ENCODE assay signal across 8 cellular contexts in genomic region chr3:197960694-197961581, GRCh38. TPM values are rescaled to one million over a fixed set of nuclear protein-coding genes. Genes with fewer than 3 reads are reported as not detected.
DNase-seq lines count a peak whose midpoint lies in the region; FAIRE-seq and TF ChIP-seq lines count a peak whose summit lies in the region.

No MANE protein-coding gene starts in this region.

- H3K79me2 ChIP-seq in keratinocyte (ENCODE audit: control insufficient read depth, insufficient read depth, low read length): no peaks in the 10 kb centered on the region

- no peaks in the 10 kb centered on the region for H3K27me3 ChIP-seq in keratinocyte (ENCODE audit: control insufficient read depth, extremely low read depth, insufficient read depth, low read length)
- no peaks in the 10 kb centered on the region for H3K27me3 ChIP-seq in testis

- H3K4me1 Mint-ChIP-seq in activated naive CD8-positive, alpha-beta T cell treated with anti-CD3 and anti-CD28 coated beads for 36 hours: peaks cover 58% of the 10 kb centered on the region

- H2AFZ ChIP-seq in keratinocyte (ENCODE audit: control insufficient read depth, low read length): peak overlapping the region; percentile 96

- peak overlapping the region; percentile 84 for H3K27ac ChIP-seq in keratinocyte (ENCODE audit: control insufficient read depth, insufficient read depth, low read length)
- H3K27ac ChIP-seq in testis: peak overlapping the region; percentile 78

- peak overlapping the region; percentile 86 for H3K9ac ChIP-seq in keratinocyte (ENCODE audit: control insufficient read depth, extremely low read depth, insufficient read depth, low read length)

- peak overlapping the region; percentile 94 for H3K4me3 Mint-ChIP-seq in activated naive CD8-positive, alpha-beta T cell treated with anti-CD3 and anti-CD28 coated beads for 36 hours

- no peaks in the 10 kb centered on the region for H3K9me1 ChIP-seq in keratinocyte (ENCODE audit: control insufficient read depth, extremely low read depth, insufficient read depth, low read length)

- H3K4me1 ChIP-seq in keratinocyte (ENCODE audit: control insufficient read depth, extremely low read depth, insufficient read depth, low read length) (peaks cover 24% of the 10 kb centered on the region), testis (peaks cover 8% of the 10 kb centered on the region)

- H3K9me3 ChIP-seq in keratinocyte (ENCODE audit: control insufficient read depth, low read depth, low read length) (no peaks in the 10 kb centered on the region), testis (no peaks in the 10 kb centered on the region)

- dilution Hi-C loops in keratinocyte (cut with MboI; ENCODE audit: extremely low pct_ligation_motif_present, low sequenced_read_pairs): no loop called here

- H3K4me3 ChIP-seq in keratinocyte (ENCODE audit: control insufficient read depth in 2 of 3, extremely low read depth in 1 of 3, insufficient read depth in 2 of 3, low read depth in 1 of 3, low read length in 3 of 3) (peak overlapping the region; percentile 50 to 86 (median 83)), testis (peak overlapping the region; percentile 73 to 84)

- FAIRE-seq in keratinocyte (lab: Jason Lieb, UNC) (no peak), HTR-8/SVneo (lab: Jason Lieb, UNC) (no peak)

- H3K4me2 ChIP-seq in keratinocyte (ENCODE audit: control insufficient read depth, extremely low read depth, insufficient read depth, low read depth, low read length): peak overlapping the region; percentile 87

- no peaks in the 10 kb centered on the region for H4K20me1 ChIP-seq in keratinocyte (ENCODE audit: control insufficient read depth, extremely low read depth, insufficient read depth, low read length)

- peaks cover 30% of the 10 kb centered on the region for H3K36me3 Mint-ChIP-seq in activated naive CD8-positive, alpha-beta T cell treated with anti-CD3 and anti-CD28 coated beads for 36 hours

- no peak for TF ChIP-seq POLR2A in testis (IDR thresholded peaks at IDR 0.05)

- no peaks in the 10 kb centered on the region for H3K27me3 Mint-ChIP-seq in activated naive CD8-positive, alpha-beta T cell treated with anti-CD3 and anti-CD28 coated beads for 36 hours

- peaks cover 0 to 5% of the 10 kb centered on the region in 2 experiments for H3K36me3 ChIP-seq in keratinocyte (ENCODE audit: control insufficient read depth in 2 of 2, extremely low read depth in 1 of 2, insufficient read depth in 2 of 2, low read length in 2 of 2)
- H3K36me3 ChIP-seq in testis (ENCODE audit: low read depth, missing control alignments): no peaks in the 10 kb centered on the region

- no peaks in the 10 kb centered on the region for H3K9me3 Mint-ChIP-seq in activated naive CD8-positive, alpha-beta T cell treated with anti-CD3 and anti-CD28 coated beads for 36 hours

- WGBS in testis, 2 donors: 2 to 3% methylated on average over 15 to 23 of the region's 23 CpGs

- peak overlapping the region; percentile 99 for H3K27ac Mint-ChIP-seq in activated naive CD8-positive, alpha-beta T cell treated with anti-CD3 and anti-CD28 coated beads for 36 hours

- peak; percentile 47 to 49 (median 49) for DNase-seq in stimulated activated CD4-positive, alpha-beta T cell treated with anti-CD3 and anti-CD28 coated beads, Interleukin-12 subunit alpha, Interleukin-12 subunit beta, amount 100 ng/mL, for 48 hours (ENCODE audit: low read depth in 2 of 3, low spot score in 1 of 3)
- no peak for DNase-seq in stimulated activated CD4-positive, alpha-beta T cell treated with anti-CD3 and anti-CD28 coated beads, Interleukin-12 subunit alpha, Interleukin-12 subunit beta, amount 100 ng/mL, for 4 hours
- DNase-seq in activated naive CD8-positive, alpha-beta T cell treated with anti-CD3 and anti-CD28 coated beads for 36 hours: peak; percentile 72
- no peak for DNase-seq in keratinocyte (ENCODE audit: low read depth, low spot score)
- DNase-seq in testis: no peak
- DNase-seq in HTR-8/SVneo (ENCODE audit: insufficient read length, low spot score): no peak
- no peak for DNase-seq in occipital lobe (lab: John Stamatoyannopoulos, UW)
- DNase-seq in D341Med (ENCODE audit: low spot score): no peak

- TF ChIP-seq CTCF in keratinocyte (optimal IDR thresholded peaks at IDR 0.05 in 1 of 3, IDR thresholded peaks at IDR 0.05 in 1 of 3, conservative IDR thresholded peaks at IDR 0.05 in 1 of 3; ENCODE audit: extremely low read depth in 1 of 3, insufficient read depth in 2 of 3, low read length in 3 of 3) (no peak), testis (IDR thresholded peaks at IDR 0.05) (no peak)

- intact Hi-C loops in testis (cut with DNase I; ENCODE audit: low total_unique reads): no loop called here

RNA-seq across cellular contexts. Expression of gene LMLN, which starts 0.9 kb away (rescaled TPM):
- 10 to 100 TPM in 1 of 2 experiments, 1 to 10 TPM in 1; 8.1 to 10.4 TPM for total RNA-seq in activated naive CD8-positive, alpha-beta T cell treated with anti-CD3 and anti-CD28 coated beads for 36 hours
- 5.0 to 5.5 TPM (median 5.2 TPM) in 3 replicates for polyA plus RNA-seq in keratinocyte
- polyA plus RNA-seq in keratinocyte (2011; ENCODE audit: low read depth): 3.5 TPM
- 1.8 and 2.7 TPM in 2 replicates for polyA plus RNA-seq in keratinocyte (2011; cell fraction: cytosol; rRNA removed)
- polyA plus RNA-seq in keratinocyte (2011; cell fraction: nucleus; rRNA removed): 12.1 and 13.1 TPM in 2 replicates
- polyA plus RNA-seq in keratinocyte (2012; ENCODE audit: low replicate concordance): 2.1 and 3.7 TPM in 2 replicates
- 7.2 to 18.9 TPM (median 7.3 TPM) in 3 replicates for polyA minus RNA-seq in keratinocyte
- polyA minus RNA-seq in keratinocyte (2011; cell fraction: cytosol; rRNA and poly(A)+ RNA removed): 4.6 TPM
- 12.2 and 17.6 TPM in 2 replicates for polyA minus RNA-seq in keratinocyte (2011; cell fraction: nucleus; rRNA and poly(A)+ RNA removed)
- 10 to 100 TPM; 24.1 to 49.8 TPM for total RNA-seq in testis
- polyA plus RNA-seq in testis (ENCODE audit: insufficient read depth, low read depth, low replicate concordance): 23.0 TPM
- 8.4 TPM for total RNA-seq in occipital lobe

RNA-seq across cellular contexts. Expression of gene RPL35A, which starts 10.9 kb away (rescaled TPM):
- 1,000 to 10,000 TPM; 1,619 to 1,626 TPM for total RNA-seq in activated naive CD8-positive, alpha-beta T cell treated with anti-CD3 and anti-CD28 coated beads for 36 hours
- 880 to 1,184 TPM (median 885 TPM) in 3 replicates for polyA plus RNA-seq in keratinocyte
- polyA plus RNA-seq in keratinocyte (2011; ENCODE audit: low read depth): 705 TPM
- 1,211 and 1,546 TPM in 2 replicates for polyA plus RNA-seq in keratinocyte (2011; cell fraction: cytosol; rRNA removed)
- polyA plus RNA-seq in keratinocyte (2011; cell fraction: nucleus; rRNA removed): 299 and 363 TPM in 2 replicates
- 1,739 and 2,356 TPM in 2 replicates for polyA plus RNA-seq in keratinocyte (2012; ENCODE audit: low replicate concordance)
- polyA minus RNA-seq in keratinocyte: 17.2 to 245 TPM (median 157 TPM) in 3 replicates
- polyA minus RNA-seq in keratinocyte (2011; cell fraction: cytosol; rRNA and poly(A)+ RNA removed): 206 TPM
- 40.3 and 58.0 TPM in 2 replicates for polyA minus RNA-seq in keratinocyte (2011; cell fraction: nucleus; rRNA and poly(A)+ RNA removed)
- 100 to 1,000 TPM; 264 to 446 TPM for total RNA-seq in testis
- 869 TPM for polyA plus RNA-seq in testis (ENCODE audit: insufficient read depth, low read depth, low replicate concordance)
- total RNA-seq in occipital lobe: 1,043 TPM

Comparison
In these comparisons a context has a peak if more than half of its experiments do, and no peak if none do; other contexts are left out.
1. DNase-seq: peak in stimulated activated CD4-positive, alpha-beta T cell treated with anti-CD3 and anti-CD28 coated beads, Interleukin-12 subunit alpha, Interleukin-12 subunit beta, amount 100 ng/mL, for 48 hours (3 of 3) and activated naive CD8-positive, alpha-beta T cell treated with anti-CD3 and anti-CD28 coated beads for 36 hours (single experiment); none in stimulated activated CD4-positive, alpha-beta T cell treated with anti-CD3 and anti-CD28 coated beads, Interleukin-12 subunit alpha, Interleukin-12 subunit beta, amount 100 ng/mL, for 4 hours (single experiment), keratinocyte (single experiment), testis (single experiment), HTR-8/SVneo (single experiment), occipital lobe (single experiment) and D341Med (single experiment).